ENCODE assay signal across 9 cellular contexts in the genomic region with DNA sequence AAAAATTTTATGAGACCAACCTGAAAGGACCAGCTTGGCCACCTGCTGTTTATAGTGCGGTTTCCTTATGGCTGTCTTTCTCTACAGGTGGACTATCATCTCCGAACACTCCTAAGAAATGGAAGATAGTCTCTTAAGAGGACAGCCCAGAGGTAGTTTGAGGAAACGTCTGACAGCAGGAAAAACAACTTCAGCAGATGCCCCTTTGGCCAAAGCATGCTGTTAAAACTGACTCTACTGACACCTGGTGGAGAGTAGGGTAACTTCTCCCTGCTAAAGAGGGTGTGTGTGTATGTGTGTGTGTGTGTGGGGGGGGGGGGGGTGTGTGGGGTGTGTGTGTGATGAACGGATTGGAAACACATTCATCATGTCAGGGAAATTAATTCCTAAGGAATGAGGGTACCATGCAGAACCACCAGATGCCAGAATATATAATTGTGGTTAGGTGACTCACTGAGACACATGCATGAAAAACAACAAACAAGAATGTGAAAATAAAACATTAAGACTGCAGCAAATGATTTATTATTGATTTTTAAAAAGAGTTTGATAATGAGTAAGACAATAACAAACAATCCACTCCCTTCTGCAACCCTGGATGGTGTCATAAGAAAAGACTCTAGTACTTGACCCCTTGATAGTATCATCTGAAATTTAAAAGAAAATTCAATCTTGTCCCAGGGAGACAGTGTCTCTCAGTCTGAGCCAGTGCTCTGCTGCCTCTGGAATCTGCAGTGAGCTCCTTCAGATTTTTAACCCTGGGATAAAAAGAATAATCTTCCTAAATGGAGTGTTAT.
A peak's percentile ranks its signal among the peaks of the same experiment; 100 is the strongest.
DNase-seq lines count a peak whose midpoint lies in the region; ATAC-seq, FAIRE-seq and TF ChIP-seq lines count a peak whose summit lies in the region.
"Had no signal": no experiment of that assay in that cellular context is flagged by ENCODE, and none has a peak within 500 bp of the region (broad histone marks: within the 10 kb centered on the region; RNA-seq: fewer than 3 reads in every experiment).

No MANE protein-coding gene starts in this region.

- H3K4me1 Mint-ChIP-seq in activated CD8-positive, alpha-beta T cell treated with anti-CD3 and anti-CD28 coated beads, Interleukin-2, amount 10 ng/mL, durations not matched to agents 7 days and 5 days (ENCODE audit: low read depth), result no peaks in the 10 kb centered on the region

- peak; percentile 86 for ATAC-seq in GM19035 (IDR thresholded peaks at IDR 0.05; ENCODE audit: unreplicated experiment)
- ATAC-seq in HG03103 (IDR thresholded peaks at IDR 0.05; ENCODE audit: low read depth, unreplicated experiment), result peak; percentile 90
- ATAC-seq in activated CD8-positive, alpha-beta T cell treated with anti-CD3 and anti-CD28 coated beads, Interleukin-2, amount 10 ng/mL, durations not matched to agents 7 days and 5 days, result peak; percentile 61
- ATAC-seq in omental fat pad (ENCODE audit: low FRiP score), result peak; percentile 80

- H3K4me3 Mint-ChIP-seq in activated CD8-positive, alpha-beta T cell treated with anti-CD3 and anti-CD28 coated beads, Interleukin-2, amount 10 ng/mL, durations not matched to agents 7 days and 5 days, result no peak overlapping the region
- H3K4me3 Mint-ChIP-seq: activated naive CD8-positive, alpha-beta T cell had no signal

- no peaks in the 10 kb centered on the region for H3K9me3 Mint-ChIP-seq in activated CD8-positive, alpha-beta T cell treated with anti-CD3 and anti-CD28 coated beads, Interleukin-2, amount 10 ng/mL, durations not matched to agents 7 days and 5 days (ENCODE audit: insufficient read depth)

- TF ChIP-seq CTCF in omental fat pad (IDR thresholded peaks at IDR 0.05), result no peak

- H3K36me3 Mint-ChIP-seq in activated CD8-positive, alpha-beta T cell treated with anti-CD3 and anti-CD28 coated beads, Interleukin-2, amount 10 ng/mL, durations not matched to agents 7 days and 5 days (ENCODE audit: low read depth), result no peaks in the 10 kb centered on the region
- H3K36me3 Mint-ChIP-seq: activated naive CD8-positive, alpha-beta T cell had no signal

- POLR2A ChIA-PET in activated CD8-positive, alpha-beta T cell treated with anti-CD3 and anti-CD28 coated beads, Interleukin-2, amount 10 ng/mL, durations not matched to agents 7 days and 5 days (lab: Charles Lee), result no interaction called here

- CTCF ChIA-PET in activated CD8-positive, alpha-beta T cell treated with anti-CD3 and anti-CD28 coated beads, Interleukin-2, amount 10 ng/mL, durations not matched to agents 7 days and 5 days (lab: Charles Lee), result interaction anchor here (0.9 to 1.7 kb wide), 5 partner anchors 52 to 243 kb away, joined by 3 to 6 read pairs (median 5); no protein-coding TSS in a partner anchor

- no peak for FAIRE-seq in frontal cortex (lab: Jason Lieb, UNC)

- DNase-seq in DMS114 treated with DMSO at 0.1 percent for 48 hours (lab: John Stamatoyannopoulos, UW; ENCODE audit: unreplicated experiment), result peak; percentile 49
- DNase-seq in NCI-H2227 (lab: John Stamatoyannopoulos, UW; ENCODE audit: unreplicated experiment), result peak; percentile 71
- DNase-seq in activated CD8-positive, alpha-beta T cell treated with anti-CD3 and anti-CD28 coated beads, Interleukin-2, amount 10 ng/mL, durations not matched to agents 7 days and 5 days, result peak; percentile 47
- DNase-seq in frontal cortex (ENCODE audit: low spot score in 2 of 2), result peak; percentile 11 to 52
- DNase-seq in omental fat pad (ENCODE audit: low spot score), result no peak
- DNase-seq in NK-92 treated with Interleukin-12 subunit alpha and Interleukin-12 subunit beta, amount 100 ng/mL, for 24 hours (lab: John Stamatoyannopoulos, UW), result no peak

- H3K27ac Mint-ChIP-seq in activated CD8-positive, alpha-beta T cell treated with anti-CD3 and anti-CD28 coated beads, Interleukin-2, amount 10 ng/mL, durations not matched to agents 7 days and 5 days, result no peak overlapping the region
- H3K27ac Mint-ChIP-seq: activated naive CD8-positive, alpha-beta T cell had no signal

- H3K27me3 Mint-ChIP-seq in activated CD8-positive, alpha-beta T cell treated with anti-CD3 and anti-CD28 coated beads, Interleukin-2, amount 10 ng/mL, durations not matched to agents 7 days and 5 days (ENCODE audit: low read depth), result peaks cover 2% of the 10 kb centered on the region
- H3K27me3 Mint-ChIP-seq: activated naive CD8-positive, alpha-beta T cell had no signal

Comparison
In these comparisons a context has a peak if more than half of its experiments do, and no peak if none do; other contexts are left out.
1. DNase-seq: peak in DMS114 treated with DMSO at 0.1 percent for 48 hours (single experiment), NCI-H2227 (single experiment), activated CD8-positive, alpha-beta T cell treated with anti-CD3 and anti-CD28 coated beads, Interleukin-2, amount 10 ng/mL, durations not matched to agents 7 days and 5 days (single experiment) and frontal cortex (2 of 2); none in omental fat pad (single experiment) and NK-92 treated with Interleukin-12 subunit alpha and Interleukin-12 subunit beta, amount 100 ng/mL, for 24 hours (single experiment).
2. Peak in every context shown above with its lines, with median percentiles within 50 percentile points of each other: ATAC-seq.